Comparison of ENCODE assay signal across 9 cellular contexts in genomic region chr10:95756061-95756751, GRCh38. TPM values are rescaled to one million over a fixed set of nuclear protein-coding genes. Genes with fewer than 3 reads are reported as not detected.
A peak's percentile ranks its signal among the peaks of the same experiment; 100 is the strongest.
DNase-seq lines count a peak whose midpoint lies in the region; ATAC-seq, FAIRE-seq and TF ChIP-seq lines count a peak whose summit lies in the region.
"Had no signal": no experiment of that assay in that cellular context is flagged by ENCODE, and none has a peak within 500 bp of the region (broad histone marks: within the 10 kb centered on the region; RNA-seq: fewer than 3 reads in every experiment).

Gene ENTPD1, plus strand, starts transcription at chr10:95756163. Its CDS starts 77 bp downstream, at chr10:95756240.

- in situ Hi-C loops in K562 (cut with MboI), result no loop called here

- H3K4me3 ChIP-seq in K562, result peak within 1 kb of the TSS; percentile 8; the same call in 1 of the 2 replicates
- peak within 1 kb of the TSS; percentile 33 to 44 (median 38) for H3K4me3 ChIP-seq in stomach

- FAIRE-seq in K562 (lab: Jason Lieb, UNC), result no peak
- FAIRE-seq: keratinocyte had no signal

- ATAC-seq in HG03025 (IDR thresholded peaks at IDR 0.05; ENCODE audit: low FRiP score, unreplicated experiment), result peak; percentile 27
- ATAC-seq in K562, result 0 out of 3 replicates have a peak, but pooled peaks have one; percentile 21
- ATAC-seq in GM21526 (IDR thresholded peaks at IDR 0.05; ENCODE audit: low FRiP score, unreplicated experiment), result no peak
- ATAC-seq in GM21528 (IDR thresholded peaks at IDR 0.05; ENCODE audit: low FRiP score, unreplicated experiment), result no peak

- peak within 1 kb of the TSS; percentile 44 for H3K4me2 ChIP-seq in K562 (ENCODE audit: insufficient read depth, low read length)

- WGBS in K562 (ENCODE audit: insufficient coverage, low coverage, missing lambda C conversion rate), result 1% methylated on average over 9 of the region's 11 CpGs
- WGBS in stomach, 5 donors, result 2 to 8% (median 6%) methylated on average over 11 of the region's 11 CpGs

- H3K27ac ChIP-seq in K562 (ENCODE audit: extremely low read depth, low read depth, low read length) (no peak within 1 kb of the TSS), stomach (peak within 1 kb of the TSS; percentile 62 to 89 (median 82))

- no peak within 1 kb of the TSS for H3K9ac ChIP-seq in K562 (ENCODE audit: insufficient read depth in 1 of 2, low read depth in 2 of 2, low read length in 2 of 2)

- H3K27me3 ChIP-seq in K562 (ENCODE audit: control insufficient read depth in 2 of 2, insufficient read depth in 2 of 2, low read length in 2 of 2) (no peaks in the 10 kb centered on the region), stomach (no peaks in the 10 kb centered on the region)

- H3K9me3 ChIP-seq in K562 (replicated peaks; ENCODE audit: control insufficient read depth, insufficient read depth, low read depth, low read length) (no peaks in the 10 kb centered on the region), stomach (no peaks in the 10 kb centered on the region)

- no peak for TF ChIP-seq RAD21 in K562 (CRISPR knock-in tag; conservative IDR thresholded peaks at IDR 0.05 in 1 of 2, IDR thresholded peaks at IDR 0.05 in 1 of 2)

- DNase-seq in ELF-1 (ENCODE audit: low read depth, low spot score), result peak; percentile 35
- no peak for DNase-seq in K562 (ENCODE audit: extremely low read depth in 1 of 4, low spot score in 3 of 4)
- peak; percentile 53 for DNase-seq in islet precursor cell
- DNase-seq in stomach, result no peak
- no peak for DNase-seq in D341Med (ENCODE audit: low spot score)

- no peak for TF ChIP-seq CTCF in K562 (IDR thresholded peaks at IDR 0.05 in 2 of 3, conservative IDR thresholded peaks at IDR 0.05 in 1 of 3; ENCODE audit: insufficient read depth in 2 of 3, low read depth in 1 of 3, low read length in 3 of 3)
- TF ChIP-seq CTCF in stomach (IDR thresholded peaks at IDR 0.05), result no peak

- H3K4me1 ChIP-seq in K562 (replicated peaks in 1 of 2; ENCODE audit: control insufficient read depth in 2 of 2, insufficient read depth in 2 of 2, low read length in 2 of 2) (peaks cover 0 to 8% of the 10 kb centered on the region in 2 experiments; a peak in 3 of 5 replicates), stomach (peaks cover 0 to 49% (median 29%) of the 10 kb centered on the region in 4 donors)

- no peaks in the 10 kb centered on the region for H3K79me2 ChIP-seq in K562 (ENCODE audit: control insufficient read depth, insufficient read depth, low read length)

- no peaks in the 10 kb centered on the region for H4K20me1 ChIP-seq in K562 (replicated peaks; ENCODE audit: control insufficient read depth, insufficient read depth, low read length)

- TF ChIP-seq EP300 in K562 (IDR thresholded peaks at IDR 0.05; ENCODE audit: low read length) (no peak), stomach (IDR thresholded peaks at IDR 0.05) (no peak)

- POLR2A ChIA-PET in K562 (lab: Yijun Ruan, JAX), result interaction anchor here (0.5 to 0.8 kb wide), 4 partner anchors 19 to 970 kb away, joined by 3 read pairs; no protein-coding TSS in a partner anchor

- peak within 1 kb of the TSS; percentile 42 for H2AFZ ChIP-seq in K562 (ENCODE audit: low read depth, low read length)

- no peaks in the 10 kb centered on the region for H3K36me3 ChIP-seq in K562 (ENCODE audit: control insufficient read depth, insufficient read depth, low read length)
- no peaks in the 10 kb centered on the region for H3K36me3 ChIP-seq in stomach

- CTCF ChIA-PET in K562 (lab: Yijun Ruan, JAX; ENCODE audit: low intra/inter-chr PET ratio), result no interaction called here

- TSS peak; percentile 47 for BruUV-seq in K562 (replicated peaks; lab: Mats Ljungman, UMichigan)

- intact Hi-C loops in K562 (cut with micrococcal nuclease), result no loop called here
- intact Hi-C loops in stomach (cut with DNase I; ENCODE audit: low total_unique reads), result no loop called here

- no peaks in the 10 kb centered on the region for H3K9me1 ChIP-seq in K562 (ENCODE audit: control insufficient read depth, insufficient read depth, low read length)

- TF ChIP-seq POLR2A in K562 (conservative IDR thresholded peaks at IDR 0.05), result no peak
- TF ChIP-seq POLR2A in stomach (IDR thresholded peaks at IDR 0.05), result no peak

TF ChIP-seq in K562, 482 proteins besides CTCF, POLR2A, EP300 and RAD21 (continues in another document):
- peak; percentile 91 for TF ChIP-seq PRDM10 (IDR thresholded peaks at IDR 0.05; ENCODE audit: partially characterized antibody)
- TF ChIP-seq SREBF1 (IDR thresholded peaks at IDR 0.05; ENCODE audit: borderline replicate concordance, low read depth, low read length), result no peak
- no peak for TF ChIP-seq ZNF592 (IDR thresholded peaks at IDR 0.05)
- no peak for TF ChIP-seq CAMTA2 (CRISPR knock-in tag; conservative IDR thresholded peaks at IDR 0.05)

RNA-seq across cellular contexts. Expression of gene ENTPD1, which starts in this region (rescaled TPM):
- total RNA-seq in K562 (2011; cell fraction: chromatin; rRNA removed; ENCODE audit: low replicate concordance), result 0.30 and 0.81 TPM in 2 replicates
- total RNA-seq in K562 (2011; cell fraction: nucleolus; rRNA removed), result not detected in 2 replicates
- total RNA-seq in K562 (2011; cell fraction: nucleoplasm; rRNA removed), result 0.59 and 0.69 TPM in 2 replicates
- total RNA-seq in K562 (2014; rRNA removed), result 0.18 and 0.49 TPM in 2 replicates
- 0.16 and 0.47 TPM in 2 replicates for total RNA-seq in K562 (2014; rRNA removed; fragmentation: Illumina TruSeq; extraction: Trizol)
- total RNA-seq in K562 (2015; rRNA removed; fragmentation: Illumina TruSeq; extraction: Trizol), result 0.38 and 0.62 TPM in 2 replicates
- 0.35 and 0.38 TPM in 2 replicates for total RNA-seq in K562 (2021)
- polyA plus RNA-seq in K562 (2011; rRNA removed), result 0.07 and 0.37 TPM in 2 replicates
- 0.03 and 0.04 TPM in 2 replicates for polyA plus RNA-seq in K562 (2011; cell fraction: cytosol; rRNA removed)
- 0.09 and 0.22 TPM in 2 replicates for polyA plus RNA-seq in K562 (2011; cell fraction: nucleus; rRNA removed)
- polyA plus RNA-seq in K562 (2012), result 2.0 and 2.2 TPM in 2 replicates
- 0.10 and 0.37 TPM in 2 replicates for polyA plus RNA-seq in K562 (2014; fragmentation: Illumina TruSeq; extraction: Trizol)
- polyA plus RNA-seq in K562 (2014; fragmentation: Nextera tagmentation; extraction: Ambion mirVana), result 1 to 10 TPM; 1.2 to 1.5 TPM
- 0.12 and 0.35 TPM in 2 replicates for polyA plus RNA-seq in K562 (2014; rRNA removed)
- polyA minus RNA-seq in K562 (2011; rRNA and poly(A)+ RNA removed), result 0.18 and 0.45 TPM in 2 replicates
- not detected in 2 replicates for polyA minus RNA-seq in K562 (2011; cell fraction: cytosol; rRNA and poly(A)+ RNA removed)
- 0.11 and 0.13 TPM in 2 replicates for polyA minus RNA-seq in K562 (2011; cell fraction: nucleus; rRNA and poly(A)+ RNA removed)
- total RNA-seq in stomach, result 10 to 100 TPM in 4 of 5 donors, 1 to 10 TPM in 1; 4.5 to 56.7 (median 14.0) TPM
- polyA plus RNA-seq in stomach, result 1 to 10 TPM; 3.7 to 6.0 (median 3.8) TPM

Comparison
In these comparisons a context has a peak if more than half of its experiments do, and no peak if none do; other contexts are left out.
1. DNase-seq: peak in ELF-1 (single experiment) and islet precursor cell (single experiment); none in K562 (0 of 4), stomach (single experiment) and D341Med (single experiment).
2. ATAC-seq: peak in HG03025 (single experiment) and K562 (single experiment); none in GM21526 (single experiment) and GM21528 (single experiment).